Comparison of ENCODE assay signal across 19 cellular contexts in genomic region chr14:85604021-85604420, GRCh38.
DNase-seq lines count a peak whose midpoint lies in the region; TF ChIP-seq lines count a peak whose summit lies in the region.
"Had no signal": no experiment of that assay in that cellular context is flagged by ENCODE, and none has a peak within 500 bp of the region (broad histone marks: within the 10 kb centered on the region; RNA-seq: fewer than 3 reads in every experiment).

No MANE protein-coding gene starts in this region.

- intact Hi-C loops in A673 (cut with micrococcal nuclease; ENCODE audit: unreplicated experiment) (no loop called here), PC-9 (cut with micrococcal nuclease; ENCODE audit: unreplicated experiment) (no loop called here)

- H3K4me2 ChIP-seq in smooth muscle cell (no peak overlapping the region), PC-9 (no peak overlapping the region)
- H3K4me2 ChIP-seq: A549, BLaER1 had no signal

- H3K9me3 ChIP-seq in A673 (ENCODE audit: low read depth, low read length, poor library complexity, severe bottlenecking): no peaks in the 10 kb centered on the region
- no peaks in the 10 kb centered on the region for H3K9me3 ChIP-seq in smooth muscle cell (replicated peaks; ENCODE audit: low read depth)
- no peaks in the 10 kb centered on the region for H3K9me3 ChIP-seq in PC-9 (ENCODE audit: insufficient read depth, low read depth)
- H3K9me3 ChIP-seq: A549, BLaER1 had no signal

- H3K27ac Mint-ChIP-seq in chondrocyte (ENCODE audit: unreplicated experiment): peak overlapping the region; percentile 23
- peak overlapping the region; percentile 82 for H3K27ac Mint-ChIP-seq in mesothelial cell of epicardium
- H3K27ac Mint-ChIP-seq: CD4-positive, alpha-beta memory T cell; HFFc6; IgD-negative memory B cell had no signal

- H3K4me1 ChIP-seq in A673 (ENCODE audit: insufficient read depth, low read length, poor library complexity, severe bottlenecking) (peaks cover 83% of the 10 kb centered on the region), smooth muscle cell (ENCODE audit: low read depth) (peaks cover 22% of the 10 kb centered on the region), PC-9 (replicated peaks; ENCODE audit: insufficient read depth) (no peaks in the 10 kb centered on the region)
- H3K4me1 ChIP-seq: A549, BLaER1 had no signal

- no peaks in the 10 kb centered on the region for H3K9me2 ChIP-seq in PC-9 (ENCODE audit: insufficient read depth)

- POLR2A ChIA-PET in A673 (lab: Charles Lee; ENCODE audit: low non-redundant PET): no interaction called here
- POLR2A ChIA-PET in PC-9 (lab: Charles Lee; ENCODE audit: unreplicated experiment): no interaction called here

- no peaks in the 10 kb centered on the region for H3K27me3 ChIP-seq in A673 (replicated peaks; ENCODE audit: insufficient read depth, low read depth, low read length, poor library complexity)
- H3K27me3 ChIP-seq in smooth muscle cell (ENCODE audit: low read depth): no peaks in the 10 kb centered on the region
- no peaks in the 10 kb centered on the region for H3K27me3 ChIP-seq in PC-9 (ENCODE audit: insufficient read depth, low read depth)
- H3K27me3 ChIP-seq: BLaER1 had no signal

- H3K9me3 Mint-ChIP-seq in chondrocyte (ENCODE audit: low read depth): no peaks in the 10 kb centered on the region
- H3K9me3 Mint-ChIP-seq in mesothelial cell of epicardium: no peaks in the 10 kb centered on the region
- H3K9me3 Mint-ChIP-seq: HFFc6 had no signal

- no peaks in the 10 kb centered on the region for H3K27me3 Mint-ChIP-seq in chondrocyte (ENCODE audit: low read depth)
- no peaks in the 10 kb centered on the region for H3K27me3 Mint-ChIP-seq in mesothelial cell of epicardium (ENCODE audit: low read depth)
- H3K27me3 Mint-ChIP-seq: CD4-positive, alpha-beta memory T cell; IgD-negative memory B cell had no signal

- H3K4me3 ChIP-seq in A673 (ENCODE audit: low read depth, low read length, poor library complexity, severe bottlenecking) (no peak overlapping the region), smooth muscle cell (no peak overlapping the region), PC-9 (no peak overlapping the region)
- H3K4me3 ChIP-seq: A549, BLaER1, GM12878, GM23248 had no signal

- H3F3A ChIP-seq in smooth muscle cell (ENCODE audit: low read depth) (peaks cover 41% of the 10 kb centered on the region), PC-9 (ENCODE audit: insufficient read depth, low read depth) (no peaks in the 10 kb centered on the region)

- H3K27ac ChIP-seq in A673 (ENCODE audit: low read depth, low read length, poor library complexity, severe bottlenecking) (peak overlapping the region; percentile 55), smooth muscle cell (ENCODE audit: low read depth) (peak overlapping the region; percentile 58), PC-9 (no peak overlapping the region)
- H3K27ac ChIP-seq: 22Rv1, A549, BLaER1, GM23248 had no signal

- no peaks in the 10 kb centered on the region for H3K36me3 ChIP-seq in A673 (ENCODE audit: insufficient read depth, low read length, poor library complexity, severe bottlenecking)
- no peaks in the 10 kb centered on the region for H3K36me3 ChIP-seq in smooth muscle cell (ENCODE audit: low read depth)
- H3K36me3 ChIP-seq in PC-9 (ENCODE audit: low read depth): no peaks in the 10 kb centered on the region
- H3K36me3 ChIP-seq: BLaER1 had no signal

- CTCF ChIA-PET in A673 (lab: Charles Lee) (no interaction called here), PC-9 (lab: Charles Lee) (no interaction called here)

- H4K20me1 ChIP-seq in smooth muscle cell (ENCODE audit: low read depth) (peaks cover 20% of the 10 kb centered on the region), PC-9 (ENCODE audit: insufficient read depth) (no peaks in the 10 kb centered on the region)
- H4K20me1 ChIP-seq: BLaER1 had no signal

- H3K4me3 Mint-ChIP-seq in chondrocyte (ENCODE audit: unreplicated experiment): no peak overlapping the region
- no peak overlapping the region for H3K4me3 Mint-ChIP-seq in mesothelial cell of epicardium
- H3K4me3 Mint-ChIP-seq: CD14-positive monocyte; CD4-positive, alpha-beta memory T cell; HFFc6; IgD-negative memory B cell had no signal

- BruUV-seq in A673 (replicated peaks; lab: Mats Ljungman, UMichigan): no TSS peak
- no TSS peak for BruUV-seq in PC-9 (replicated peaks; lab: Mats Ljungman, UMichigan)

- H3K36me3 Mint-ChIP-seq in chondrocyte (ENCODE audit: low read depth): peaks cover 4% of the 10 kb centered on the region
- peaks cover 22% of the 10 kb centered on the region for H3K36me3 Mint-ChIP-seq in mesothelial cell of epicardium
- H3K36me3 Mint-ChIP-seq: CD4-positive, alpha-beta memory T cell; IgD-negative memory B cell had no signal

- DNase-seq in A673 (ENCODE audit: low spot score) (no peak), chondrocyte (ENCODE audit: low spot score) (no peak), mesothelial cell of epicardium (ENCODE audit: low spot score in 2 of 2, unreplicated experiment in 2 of 2) (no peak), smooth muscle cell (lab: John Stamatoyannopoulos, UW; ENCODE audit: unreplicated experiment) (no peak), PC-9 (no peak), GOT3 (lab: John Stamatoyannopoulos, UW) (no peak)
- DNase-seq in activated CD4-positive, alpha-beta T cell treated with anti-CD3 and anti-CD28 coated beads, Interleukin-2, amount 50 U/mL, for 1 hour: no peak
- DNase-seq: CD4-positive, alpha-beta memory T cell; DMS79 treated with DMSO at 0.1 percent for 48 hours; GM23248; H7; HFFc6; KBM-7 had no signal

- WGBS in smooth muscle cell (ENCODE audit: low lambda C conversion rate): 90% methylated on average over 4 of the region's 4 CpGs

- peaks cover 73% of the 10 kb centered on the region for H3K79me2 ChIP-seq in smooth muscle cell (ENCODE audit: low read depth)
- H3K79me2 ChIP-seq in PC-9 (ENCODE audit: low read depth): no peaks in the 10 kb centered on the region

- H2AFZ ChIP-seq in smooth muscle cell (ENCODE audit: low read depth) (no peak overlapping the region), PC-9 (no peak overlapping the region)
- H2AFZ ChIP-seq: GM23248 had no signal

- TF ChIP-seq CTCF in A673 (conservative IDR thresholded peaks at IDR 0.05; ENCODE audit: low read depth, low read length) (no peak), chondrocyte (IDR thresholded peaks at IDR 0.05) (no peak), mesothelial cell of epicardium (IDR thresholded peaks at IDR 0.05; ENCODE audit: unreplicated experiment) (no peak), smooth muscle cell (IDR thresholded peaks at IDR 0.05; ENCODE audit: borderline replicate concordance, insufficient read depth, poor library complexity, severe bottlenecking) (no peak), PC-9 (conservative IDR thresholded peaks at IDR 0.05) (no peak)

- H3K4me1 Mint-ChIP-seq in chondrocyte (ENCODE audit: low read depth) (peaks cover 64% of the 10 kb centered on the region), mesothelial cell of epicardium (peaks cover 44% of the 10 kb centered on the region)
- H3K4me1 Mint-ChIP-seq: CD4-positive, alpha-beta memory T cell; IgD-negative memory B cell had no signal

- H3K9ac ChIP-seq in smooth muscle cell (ENCODE audit: low read depth): no peak overlapping the region
- H3K9ac ChIP-seq: BLaER1, GM23248 had no signal
